In the genomic region with DNA sequence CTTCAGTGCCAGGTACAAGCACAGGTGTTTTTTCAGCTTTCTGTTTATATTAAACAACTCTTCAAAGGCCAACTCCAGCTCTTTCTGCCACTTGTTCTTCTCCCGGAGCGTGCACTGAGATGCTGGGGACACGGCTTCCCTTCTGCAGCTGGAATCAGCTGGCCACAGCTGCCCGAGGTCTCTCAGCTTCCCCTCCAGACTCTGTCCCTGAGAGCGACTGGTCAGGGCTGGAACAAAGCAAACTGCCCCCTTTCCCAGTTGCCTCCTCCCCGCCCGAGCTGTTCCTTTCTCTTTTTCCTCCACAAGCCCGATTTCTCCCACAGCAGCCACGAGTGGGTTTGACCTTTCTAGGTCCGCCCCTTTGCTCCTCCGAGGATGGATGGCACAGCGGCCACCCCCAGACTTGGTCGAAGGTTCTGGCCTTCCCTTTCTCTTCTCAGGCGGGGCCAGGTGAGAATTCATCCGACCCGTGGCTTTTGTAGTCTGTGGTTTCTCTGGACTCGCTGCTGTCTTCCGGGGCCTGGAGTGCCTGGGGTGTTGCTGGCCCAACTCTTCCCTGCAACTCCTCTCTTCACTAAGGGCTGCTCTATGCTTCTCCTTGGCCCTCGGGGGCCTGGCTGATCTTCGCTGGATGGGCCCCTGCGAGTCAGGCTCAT, we compare ENCODE assay signal across 15 cellular contexts. TPM values are rescaled to one million over a fixed set of nuclear protein-coding genes. Genes with fewer than 3 reads are reported as not detected.
DNase-seq lines count a peak whose midpoint lies in the region; ATAC-seq and TF ChIP-seq lines count a peak whose summit lies in the region.
"Had no signal": no experiment of that assay in that cellular context is flagged by ENCODE, and none has a peak within 500 bp of the region (broad histone marks: within the 10 kb centered on the region; RNA-seq: fewer than 3 reads in every experiment).

No MANE protein-coding gene starts in this region.

- no peak overlapping the region for H3K27ac ChIP-seq in CD4-positive, alpha-beta T cell (ENCODE audit: low read depth, low read length)
- H3K27ac ChIP-seq in MM.1S (ENCODE audit: low read length) (peak overlapping the region; percentile 97), gastroesophageal sphincter (peak overlapping the region in 3 of 4 donors; percentile 33 to 50 (median 44)), gastrocnemius medialis (peak overlapping the region in 1 of 4 donors; percentile 14)

- no peaks in the 10 kb centered on the region for H4K20me1 ChIP-seq in MM.1S (ENCODE audit: insufficient read depth, low read length)

- peaks cover 53% of the 10 kb centered on the region for H3F3A ChIP-seq in MM.1S (ENCODE audit: insufficient read depth, low read length)

- in situ Hi-C loops in gastrocnemius medialis (cut with MboI; ENCODE audit: low sequenced_read_pairs in 4 of 4): no loop called here

- POLR2A ChIA-PET in CD4-positive, alpha-beta T cell (lab: Charles Lee): interaction anchor here (1.1 to 2.3 kb wide), 4 partner anchors 24 to 106 kb away, joined by 3 to 7 read pairs (median 4); partner anchors contain the start of gene TIMP2

- H3K36me3 Mint-ChIP-seq in CD4-positive, alpha-beta T cell (ENCODE audit: low read depth): no peaks in the 10 kb centered on the region
- H3K36me3 Mint-ChIP-seq: activated naive CD4-positive, alpha-beta T cell treated with anti-CD3 and anti-CD28 coated beads, Interleukin-2, amount 50 U/mL, for 72 hours had no signal

- no peaks in the 10 kb centered on the region for H3K36me3 ChIP-seq in MM.1S (replicated peaks; ENCODE audit: insufficient read depth, low read length)
- no peaks in the 10 kb centered on the region for H3K36me3 ChIP-seq in gastroesophageal sphincter
- no peaks in the 10 kb centered on the region for H3K36me3 ChIP-seq in gastrocnemius medialis
- H3K36me3 ChIP-seq in mucosa of descending colon (ENCODE audit: low read depth): no peaks in the 10 kb centered on the region

- DNase-seq in CD4-positive, alpha-beta T cell: no peak
- DNase-seq in MM.1S (peak; percentile 77), sciatic nerve (ENCODE audit: low spot score) (no peak), gastrocnemius medialis (no peak), NCI-H69 (lab: John Stamatoyannopoulos, UW) (no peak), mucosa of descending colon (no peak)
- DNase-seq: activated CD4-positive, alpha-beta T cell treated with anti-CD3 and anti-CD28 coated beads for 4 hours; Calu3; NCI-H146; stimulated activated naive CD4-positive, alpha-beta T cell had no signal

- H3K27me3 Mint-ChIP-seq in CD4-positive, alpha-beta T cell: no peaks in the 10 kb centered on the region

- H3K79me2 ChIP-seq in MM.1S (ENCODE audit: low read length): peaks cover 82% of the 10 kb centered on the region

- no peak for TF ChIP-seq POLR2A in gastroesophageal sphincter (IDR thresholded peaks at IDR 0.05)
- no peak for TF ChIP-seq POLR2A in gastrocnemius medialis (IDR thresholded peaks at IDR 0.05)

- H3K4me1 ChIP-seq in MM.1S (ENCODE audit: low read length) (peaks cover 53% of the 10 kb centered on the region), gastroesophageal sphincter (peaks cover 10 to 100% (median 54%) of the 10 kb centered on the region in 3 donors), gastrocnemius medialis (peaks cover 24 to 36% of the 10 kb centered on the region in 2 donors), mucosa of descending colon (ENCODE audit: low read depth) (peaks cover 9% of the 10 kb centered on the region)

- no peaks in the 10 kb centered on the region for H3K9me3 Mint-ChIP-seq in CD4-positive, alpha-beta T cell
- H3K9me3 Mint-ChIP-seq: activated naive CD4-positive, alpha-beta T cell treated with anti-CD3 and anti-CD28 coated beads, Interleukin-2, amount 50 U/mL, for 72 hours had no signal

- H3K27ac Mint-ChIP-seq in CD4-positive, alpha-beta T cell: peak overlapping the region; percentile 83

- H3K9me3 ChIP-seq in CD4-positive, alpha-beta T cell (ENCODE audit: control insufficient read depth, low read length): no peaks in the 10 kb centered on the region
- no peaks in the 10 kb centered on the region for H3K9me3 ChIP-seq in MM.1S (replicated peaks; ENCODE audit: insufficient read depth, low read length)
- no peaks in the 10 kb centered on the region for H3K9me3 ChIP-seq in gastroesophageal sphincter
- H3K9me3 ChIP-seq in gastrocnemius medialis: no peaks in the 10 kb centered on the region
- H3K9me3 ChIP-seq in mucosa of descending colon: no peaks in the 10 kb centered on the region
- H3K9me3 ChIP-seq: SK-N-SH had no signal

- TF ChIP-seq EP300 in gastroesophageal sphincter (IDR thresholded peaks at IDR 0.05): no peak

- peaks cover 48% of the 10 kb centered on the region for H3K4me1 Mint-ChIP-seq in CD4-positive, alpha-beta T cell (ENCODE audit: low read depth)

- peak overlapping the region; percentile 30 for H3K4me3 Mint-ChIP-seq in CD4-positive, alpha-beta T cell

- TF ChIP-seq CTCF in CD4-positive, alpha-beta T cell (IDR thresholded peaks at IDR 0.05): no peak
- TF ChIP-seq CTCF in MM.1S (IDR thresholded peaks at IDR 0.05; ENCODE audit: low read length): no peak
- TF ChIP-seq CTCF in gastroesophageal sphincter (IDR thresholded peaks at IDR 0.05): no peak
- no peak for TF ChIP-seq CTCF in gastrocnemius medialis (IDR thresholded peaks at IDR 0.05 in 4 of 5, conservative IDR thresholded peaks at IDR 0.05 in 1 of 5)
- no peak for TF ChIP-seq CTCF in mucosa of descending colon (IDR thresholded peaks at IDR 0.05)

- H3K4me3 ChIP-seq in MM.1S (ENCODE audit: low read length) (peak overlapping the region; percentile 54), gastroesophageal sphincter (no peak overlapping the region), gastrocnemius medialis (no peak overlapping the region), mucosa of descending colon (no peak overlapping the region)
- H3K4me3 ChIP-seq: coronary artery had no signal

- CTCF ChIA-PET in CD4-positive, alpha-beta T cell (lab: Charles Lee): no interaction called here

- intact Hi-C loops in CD4-positive, alpha-beta T cell (cut with DNase I, micrococcal nuclease): loop anchor here in 1 of 2 experiments (2.0 kb wide), 1 partner anchor 33 kb away; the partner anchor contains the start of gene TIMP2
- intact Hi-C loops in sciatic nerve (cut with DNase I) (no loop called here), gastrocnemius medialis (cut with DNase I; ENCODE audit: low total_unique reads) (no loop called here), mucosa of descending colon (cut with DNase I, micrococcal nuclease) (no loop called here)

- no peak overlapping the region for H2AFZ ChIP-seq in MM.1S (ENCODE audit: low read length)

- H3K4me2 ChIP-seq in MM.1S (ENCODE audit: low read depth, low read length): peak overlapping the region; percentile 84
- H3K4me2 ChIP-seq: SK-N-SH had no signal

- peak overlapping the region; percentile 86 for H3K9ac ChIP-seq in MM.1S (ENCODE audit: low read length)
- H3K9ac ChIP-seq: SK-N-SH had no signal

- no peaks in the 10 kb centered on the region for H3K27me3 ChIP-seq in CD4-positive, alpha-beta T cell (ENCODE audit: control insufficient read depth, insufficient read depth, low read length)
- no peaks in the 10 kb centered on the region for H3K27me3 ChIP-seq in MM.1S (replicated peaks; ENCODE audit: insufficient read depth, low read length)
- H3K27me3 ChIP-seq in gastroesophageal sphincter: no peaks in the 10 kb centered on the region
- H3K27me3 ChIP-seq in gastrocnemius medialis: no peaks in the 10 kb centered on the region

- WGBS in gastroesophageal sphincter (ENCODE audit: low coverage in 1 of 2), 2 donors: 64 to 65% methylated on average over 9 to 19 of the region's 21 CpGs

- ATAC-seq in CD4-positive, alpha-beta T cell (ENCODE audit: poor library complexity): no peak
- ATAC-seq in gastroesophageal sphincter (no peak), sciatic nerve (peak; percentile 42), gastrocnemius medialis (no peak), mucosa of descending colon (no peak), GM19351 (IDR thresholded peaks at IDR 0.05; ENCODE audit: unreplicated experiment) (no peak)
- ATAC-seq: activated naive CD4-positive, alpha-beta T cell treated with anti-CD3 and anti-CD28 coated beads, Interleukin-2, amount 50 U/mL, for 72 hours had no signal

- no peaks in the 10 kb centered on the region for H3K9me2 ChIP-seq in MM.1S (replicated peaks; ENCODE audit: insufficient read depth, low read length)
- H3K9me2 ChIP-seq: SK-N-SH had no signal

RNA-seq across cellular contexts. Expression of gene CEP295NL, which starts 11.5 kb away (rescaled TPM):
- total RNA-seq in CD4-positive, alpha-beta T cell: 1 to 10 TPM; 2.6 to 2.7 TPM
- total RNA-seq in gastroesophageal sphincter: 1 to 10 TPM; 1.6 to 9.0 (median 3.8) TPM
- 16.7 TPM for total RNA-seq in sciatic nerve
- total RNA-seq in gastrocnemius medialis: under 1 TPM in 1 of 4 donors, not detected in 3; 0.16 TPM
- 1 to 10 TPM; 1.4 to 2.5 (median 2.0) TPM for total RNA-seq in mucosa of descending colon

RNA-seq across cellular contexts. Expression of gene TIMP2, which starts 33.7 kb away (rescaled TPM):
- total RNA-seq in CD4-positive, alpha-beta T cell: 1 to 10 TPM; 6.2 to 7.0 TPM
- total RNA-seq in gastroesophageal sphincter (100 to 1,000 TPM; 172 to 315 (median 211) TPM), sciatic nerve (720 TPM), gastrocnemius medialis (10 to 100 TPM; 20.4 to 28.7 (median 27.0) TPM), mucosa of descending colon (100 to 1,000 TPM in 1 of 3 donors, 10 to 100 TPM in 2; 44.9 to 268 (median 91.3) TPM)

RNA-seq across cellular contexts. Expression of gene USP36, which starts 50.9 kb away (rescaled TPM):
- total RNA-seq in CD4-positive, alpha-beta T cell: 100 to 1,000 TPM; 489 to 494 TPM
- total RNA-seq in gastroesophageal sphincter: 10 to 100 TPM; 26.6 to 44.0 (median 34.6) TPM
- 109 TPM for total RNA-seq in sciatic nerve
- 10 to 100 TPM; 15.2 to 21.1 (median 20.0) TPM for total RNA-seq in gastrocnemius medialis
- 10 to 100 TPM; 36.0 to 67.7 (median 41.4) TPM for total RNA-seq in mucosa of descending colon
